ENCODE assay signal across 9 cellular contexts in the genomic region with DNA sequence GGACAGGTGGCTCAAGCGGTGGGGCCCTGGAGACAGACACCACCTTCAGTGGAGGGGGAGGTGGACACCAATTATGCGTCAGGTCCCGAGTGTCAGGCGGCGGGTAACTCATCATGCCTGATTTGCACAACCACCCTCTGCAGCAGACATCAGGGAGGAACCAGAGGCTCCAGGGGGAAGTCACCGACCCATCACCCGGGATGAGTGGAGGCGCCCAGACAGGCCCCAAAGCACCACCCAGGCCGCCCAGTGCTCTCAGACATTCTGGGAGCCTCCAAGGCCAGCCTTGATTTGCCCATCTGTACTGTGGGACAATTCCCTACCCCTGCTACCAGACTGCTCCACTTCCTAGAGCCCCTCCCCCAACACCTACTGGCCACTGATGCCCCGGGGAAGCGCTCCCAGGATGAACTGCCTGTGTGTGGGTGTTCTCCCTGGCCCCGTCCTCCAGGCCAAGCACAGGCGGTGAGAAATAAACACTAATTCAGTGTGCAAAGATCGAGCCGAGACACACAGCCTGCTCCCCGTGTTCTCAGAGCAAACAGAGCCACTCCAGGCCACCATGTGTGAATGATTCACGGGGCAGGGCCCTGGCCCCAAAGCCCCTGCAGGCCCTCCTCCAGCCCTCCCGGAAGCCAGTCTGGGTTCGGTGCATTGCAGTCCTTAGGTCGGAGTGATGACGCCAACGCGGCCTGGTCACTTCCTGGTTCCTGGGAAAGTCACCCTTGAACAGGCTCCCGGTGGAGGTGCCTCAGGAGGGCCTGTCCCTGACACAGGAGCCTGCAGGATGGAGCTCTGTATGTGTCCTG.
DNase-seq lines count a peak whose midpoint lies in the region; ATAC-seq and TF ChIP-seq lines count a peak whose summit lies in the region.
"Had no signal": no experiment of that assay in that cellular context is flagged by ENCODE, and none has a peak within 500 bp of the region (broad histone marks: within the 10 kb centered on the region; RNA-seq: fewer than 3 reads in every experiment).

No MANE protein-coding gene starts in this region.

- no peaks in the 10 kb centered on the region for H3K27me3 Mint-ChIP-seq in Calu3 (ENCODE audit: unreplicated experiment)
- H3K27me3 Mint-ChIP-seq in central memory CD8-positive, alpha-beta T cell, result no peaks in the 10 kb centered on the region
- H3K27me3 Mint-ChIP-seq: activated naive CD4-positive, alpha-beta T cell treated with anti-CD3 and anti-CD28 coated beads, Interleukin-2, amount 10 ng/mL, durations not matched to agents 7 days and 5 days had no signal

- intact Hi-C loops in Calu3 (cut with micrococcal nuclease; ENCODE audit: unreplicated experiment), result no loop called here

- no peaks in the 10 kb centered on the region for H3K27me3 ChIP-seq in iPS-15b (ENCODE audit: control insufficient read depth, insufficient read depth, low read length)

- no TSS peak for BruUV-seq in Calu3 (replicated peaks; lab: Mats Ljungman, UMichigan)

- H3K4me3 Mint-ChIP-seq in Calu3 (ENCODE audit: low read depth, unreplicated experiment), result peak overlapping the region; percentile 54
- no peak overlapping the region for H3K4me3 Mint-ChIP-seq in central memory CD8-positive, alpha-beta T cell
- H3K4me3 Mint-ChIP-seq: activated naive CD4-positive, alpha-beta T cell treated with anti-CD3 and anti-CD28 coated beads, Interleukin-2, amount 10 ng/mL, durations not matched to agents 7 days and 5 days had no signal

- peak overlapping the region; percentile 94 for H3K27ac Mint-ChIP-seq in Calu3 (ENCODE audit: unreplicated experiment)
- peak overlapping the region; percentile 62 for H3K27ac Mint-ChIP-seq in central memory CD8-positive, alpha-beta T cell (ENCODE audit: low read depth)
- H3K27ac Mint-ChIP-seq: activated naive CD4-positive, alpha-beta T cell treated with anti-CD3 and anti-CD28 coated beads, Interleukin-2, amount 10 ng/mL, durations not matched to agents 7 days and 5 days had no signal

- CTCF ChIA-PET in Calu3 (lab: Charles Lee), result interaction anchor here (0.7 to 2.6 kb wide), 3 partner anchors 10 to 277 kb away, joined by 4 to 19 read pairs (median 4); no protein-coding TSS in a partner anchor

- no peaks in the 10 kb centered on the region for H3K9me3 ChIP-seq in iPS-15b (ENCODE audit: control insufficient read depth, insufficient read depth, low read length)

- DNase-seq in Calu3 (peak; percentile 97), retinal pigment epithelial cell (ENCODE audit: low read depth) (peak; percentile 86), NCI-H2029 treated with DMSO at 0.1 percent for 48 hours (lab: John Stamatoyannopoulos, UW) (no peak), middle frontal gyrus (ENCODE audit: extremely low spot score, low spot score) (no peak), SKM-1 (lab: John Stamatoyannopoulos, UW; ENCODE audit: unreplicated experiment) (no peak), cerebellar cortex (ENCODE audit: low spot score) (no peak)
- DNase-seq in central memory CD8-positive, alpha-beta T cell (ENCODE audit: low spot score in 2 of 2), result no peak
- DNase-seq: activated naive CD4-positive, alpha-beta T cell treated with anti-CD3 and anti-CD28 coated beads, Interleukin-2, amount 10 ng/mL, durations not matched to agents 7 days and 5 days had no signal

- H3K9me3 Mint-ChIP-seq in Calu3 (ENCODE audit: low read depth, unreplicated experiment), result no peaks in the 10 kb centered on the region
- H3K9me3 Mint-ChIP-seq in central memory CD8-positive, alpha-beta T cell, result no peaks in the 10 kb centered on the region
- H3K9me3 Mint-ChIP-seq: activated naive CD4-positive, alpha-beta T cell treated with anti-CD3 and anti-CD28 coated beads, Interleukin-2, amount 10 ng/mL, durations not matched to agents 7 days and 5 days had no signal

- peak overlapping the region; percentile 24 for H3K9ac ChIP-seq in iPS-15b (ENCODE audit: low read depth, low read length)

- H3K4me3 ChIP-seq in iPS-15b (ENCODE audit: low read depth, low read length) (no peak overlapping the region), retinal pigment epithelial cell (ENCODE audit: low read length) (no peak overlapping the region)

- no peak for TF ChIP-seq CTCF in Calu3 (IDR thresholded peaks at IDR 0.05; ENCODE audit: unreplicated experiment)
- TF ChIP-seq CTCF in retinal pigment epithelial cell (conservative IDR thresholded peaks at IDR 0.05; ENCODE audit: low read depth, low read length), result no peak

- peaks cover 5% of the 10 kb centered on the region for H3K36me3 ChIP-seq in iPS-15b (ENCODE audit: control insufficient read depth, insufficient read depth, low read length)

- peaks cover 71% of the 10 kb centered on the region for H3K36me3 Mint-ChIP-seq in Calu3 (ENCODE audit: insufficient read depth, unreplicated experiment)
- peaks cover 17% of the 10 kb centered on the region for H3K36me3 Mint-ChIP-seq in central memory CD8-positive, alpha-beta T cell (ENCODE audit: insufficient read depth)

- H3K4me1 ChIP-seq in iPS-15b (ENCODE audit: control insufficient read depth, insufficient read depth, low read length), result peaks cover 4% of the 10 kb centered on the region

- peaks cover 42% of the 10 kb centered on the region for H3K4me1 Mint-ChIP-seq in Calu3 (ENCODE audit: low read depth, unreplicated experiment)
- no peaks in the 10 kb centered on the region for H3K4me1 Mint-ChIP-seq in central memory CD8-positive, alpha-beta T cell
- H3K4me1 Mint-ChIP-seq: activated naive CD4-positive, alpha-beta T cell treated with anti-CD3 and anti-CD28 coated beads, Interleukin-2, amount 10 ng/mL, durations not matched to agents 7 days and 5 days had no signal

- ATAC-seq in central memory CD8-positive, alpha-beta T cell (replicated peaks; ENCODE audit: extremely low read depth, poor library complexity, severe bottlenecking), result no peak

Comparison
In these comparisons a context has a peak if more than half of its experiments do, and no peak if none do; other contexts are left out.
1. DNase-seq: peak in Calu3 (single experiment) and retinal pigment epithelial cell (single experiment); none in central memory CD8-positive, alpha-beta T cell (0 of 2), NCI-H2029 treated with DMSO at 0.1 percent for 48 hours (single experiment), middle frontal gyrus (single experiment), SKM-1 (single experiment) and cerebellar cortex (single experiment).